Comparison of ENCODE assay signal across 1 cellular context in genomic region chr10:62693306-62693705, GRCh38.
TF ChIP-seq lines count a peak whose summit lies in the region.

No MANE protein-coding gene starts in this region.

TF ChIP-seq in GM23338, 12 proteins besides CTCF, POLR2A, EP300 and RAD21 (continued from another document):
- TF ChIP-seq, protein P1, sequence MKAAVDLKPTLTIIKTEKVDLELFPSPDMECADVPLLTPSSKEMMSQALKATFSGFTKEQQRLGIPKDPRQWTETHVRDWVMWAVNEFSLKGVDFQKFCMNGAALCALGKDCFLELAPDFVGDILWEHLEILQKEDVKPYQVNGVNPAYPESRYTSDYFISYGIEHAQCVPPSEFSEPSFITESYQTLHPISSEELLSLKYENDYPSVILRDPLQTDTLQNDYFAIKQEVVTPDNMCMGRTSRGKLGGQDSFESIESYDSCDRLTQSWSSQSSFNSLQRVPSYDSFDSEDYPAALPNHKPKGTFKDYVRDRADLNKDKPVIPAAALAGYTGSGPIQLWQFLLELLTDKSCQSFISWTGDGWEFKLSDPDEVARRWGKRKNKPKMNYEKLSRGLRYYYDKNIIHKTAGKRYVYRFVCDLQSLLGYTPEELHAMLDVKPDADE (IDR thresholded peaks at IDR 0.05): no peak
